Comparison of ENCODE assay signal across 18 cellular contexts in genomic region chr2:5437375-5437774, GRCh38.
A peak's percentile ranks its signal among the peaks of the same experiment; 100 is the strongest.
DNase-seq lines count a peak whose midpoint lies in the region; ATAC-seq and TF ChIP-seq lines count a peak whose summit lies in the region.
"Had no signal": no experiment of that assay in that cellular context is flagged by ENCODE, and none has a peak within 500 bp of the region (broad histone marks: within the 10 kb centered on the region; RNA-seq: fewer than 3 reads in every experiment).

No MANE protein-coding gene starts in this region.

- H3K27ac ChIP-seq in neural cell (ENCODE audit: low read length), result no peak overlapping the region
- H3K27ac ChIP-seq in adrenal gland, result no peak overlapping the region
- H3K27ac ChIP-seq in foreskin keratinocyte, result no peak overlapping the region
- H3K27ac ChIP-seq: 22Rv1, BLaER1, C4-2B, GM23248 had no signal

- no peaks in the 10 kb centered on the region for H3F3A ChIP-seq in neural cell (ENCODE audit: insufficient read depth, low read length, poor library complexity, severe bottlenecking)

- DNase-seq in DMS53 (lab: John Stamatoyannopoulos, UW) (peak; percentile 7), DMS53 treated with DMSO at 0.1 percent for 48 hours (lab: John Stamatoyannopoulos, UW; ENCODE audit: unreplicated experiment) (no peak), NCI-H69 (lab: John Stamatoyannopoulos, UW) (peak; percentile 15), adrenal gland (no peak), foreskin keratinocyte (no peak)
- DNase-seq: Caco-2; CD4-positive, CD25-positive, alpha-beta regulatory T cell; CD8-positive, alpha-beta T cell; DMS153; DMS79 treated with DMSO at 0.1 percent for 48 hours; GF-D8; GM23248; H7; HCEC 1CT had no signal

- no peaks in the 10 kb centered on the region for H3K9me2 ChIP-seq in neural cell (ENCODE audit: insufficient read depth, low read length)

- no peak overlapping the region for H2AFZ ChIP-seq in neural cell (ENCODE audit: low read depth, low read length)
- H2AFZ ChIP-seq: GM23248 had no signal

- no peak overlapping the region for H3K4me3 ChIP-seq in neural cell (ENCODE audit: low read length)
- no peak overlapping the region for H3K4me3 ChIP-seq in adrenal gland
- H3K4me3 ChIP-seq: BLaER1, GM23248 had no signal

- no peaks in the 10 kb centered on the region for H3K27me3 ChIP-seq in neural cell (ENCODE audit: insufficient read depth, low read depth, low read length)
- H3K27me3 ChIP-seq in adrenal gland, result no peaks in the 10 kb centered on the region
- no peaks in the 10 kb centered on the region for H3K27me3 ChIP-seq in foreskin keratinocyte
- H3K27me3 ChIP-seq: BLaER1 had no signal

- TF ChIP-seq RAD21 in neural cell (conservative IDR thresholded peaks at IDR 0.05), result no peak

- H3K79me2 ChIP-seq in neural cell (replicated peaks; ENCODE audit: insufficient read depth, low read length), result no peaks in the 10 kb centered on the region

- peak; percentile 48 for TF ChIP-seq EP300 in neural cell (conservative IDR thresholded peaks at IDR 0.05; ENCODE audit: poor library complexity, severe bottlenecking)

- TF ChIP-seq POLR2A in adrenal gland (IDR thresholded peaks at IDR 0.05), result no peak

- no peak overlapping the region for H3K9ac ChIP-seq in neural cell (ENCODE audit: low read length)
- H3K9ac ChIP-seq: BLaER1, GM23248 had no signal

- H3K36me3 ChIP-seq in neural cell (ENCODE audit: insufficient read depth, low read length), result no peaks in the 10 kb centered on the region
- no peaks in the 10 kb centered on the region for H3K36me3 ChIP-seq in adrenal gland (replicated peaks in 1 of 2)
- H3K36me3 ChIP-seq: BLaER1 had no signal

- H3K9me3 ChIP-seq in neural cell (ENCODE audit: low read length) (no peaks in the 10 kb centered on the region), adrenal gland (replicated peaks in 1 of 3) (no peaks in the 10 kb centered on the region)
- H3K9me3 ChIP-seq: BLaER1, Caco-2 had no signal

- intact Hi-C loops in adrenal gland (cut with DNase I), result no loop called here

- WGBS in adrenal gland, 4 donors, result 76 to 84% (median 77%) methylated on average over 4 of the region's 4 CpGs

- no peak overlapping the region for H3K4me2 ChIP-seq in neural cell (ENCODE audit: low read length)
- H3K4me2 ChIP-seq: BLaER1 had no signal

- ATAC-seq in foreskin keratinocyte, result no peak
- ATAC-seq: CD8-positive, alpha-beta T cell had no signal

- H3K4me1 ChIP-seq in adrenal gland (replicated peaks in 1 of 2) (no peaks in the 10 kb centered on the region), foreskin keratinocyte (no peaks in the 10 kb centered on the region)
- H3K4me1 ChIP-seq: Caco-2 had no signal

- TF ChIP-seq CTCF in neural cell (IDR thresholded peaks at IDR 0.05; ENCODE audit: poor library complexity, severe bottlenecking) (no peak), adrenal gland (IDR thresholded peaks at IDR 0.05) (no peak), foreskin keratinocyte (conservative IDR thresholded peaks at IDR 0.05) (no peak)

- no peaks in the 10 kb centered on the region for H4K20me1 ChIP-seq in neural cell (ENCODE audit: insufficient read depth)
- H4K20me1 ChIP-seq: BLaER1 had no signal

TF ChIP-seq in neural cell, 6 proteins besides CTCF, POLR2A, EP300 and RAD21:
- TF ChIP-seq MXI1 (conservative IDR thresholded peaks at IDR 0.05; ENCODE audit: poor library complexity, severe bottlenecking) (no peak), SMC3 (conservative IDR thresholded peaks at IDR 0.05; ENCODE audit: poor library complexity) (no peak), POLR2AphosphoS5 (IDR thresholded peaks at IDR 0.05) (no peak), EZH2 (IDR thresholded peaks at IDR 0.05; ENCODE audit: borderline replicate concordance, insufficient read depth, low read length, poor library complexity, severe bottlenecking) (no peak), TAF1 (IDR thresholded peaks at IDR 0.05; ENCODE audit: low read depth) (no peak), REST (IDR thresholded peaks at IDR 0.05; ENCODE audit: borderline replicate concordance) (no peak)
TF ChIP-seq in neural cell: peak in this region for 0.

Comparison
In these comparisons a context has a peak if more than half of its experiments do, and no peak if none do; other contexts are left out.
1. DNase-seq: peak in DMS53 (single experiment) and NCI-H69 (single experiment); none in DMS53 treated with DMSO at 0.1 percent for 48 hours (single experiment), adrenal gland (0 of 7) and foreskin keratinocyte (0 of 2).